Comparison of ENCODE assay signal across 8 cellular contexts in the genomic region with DNA sequence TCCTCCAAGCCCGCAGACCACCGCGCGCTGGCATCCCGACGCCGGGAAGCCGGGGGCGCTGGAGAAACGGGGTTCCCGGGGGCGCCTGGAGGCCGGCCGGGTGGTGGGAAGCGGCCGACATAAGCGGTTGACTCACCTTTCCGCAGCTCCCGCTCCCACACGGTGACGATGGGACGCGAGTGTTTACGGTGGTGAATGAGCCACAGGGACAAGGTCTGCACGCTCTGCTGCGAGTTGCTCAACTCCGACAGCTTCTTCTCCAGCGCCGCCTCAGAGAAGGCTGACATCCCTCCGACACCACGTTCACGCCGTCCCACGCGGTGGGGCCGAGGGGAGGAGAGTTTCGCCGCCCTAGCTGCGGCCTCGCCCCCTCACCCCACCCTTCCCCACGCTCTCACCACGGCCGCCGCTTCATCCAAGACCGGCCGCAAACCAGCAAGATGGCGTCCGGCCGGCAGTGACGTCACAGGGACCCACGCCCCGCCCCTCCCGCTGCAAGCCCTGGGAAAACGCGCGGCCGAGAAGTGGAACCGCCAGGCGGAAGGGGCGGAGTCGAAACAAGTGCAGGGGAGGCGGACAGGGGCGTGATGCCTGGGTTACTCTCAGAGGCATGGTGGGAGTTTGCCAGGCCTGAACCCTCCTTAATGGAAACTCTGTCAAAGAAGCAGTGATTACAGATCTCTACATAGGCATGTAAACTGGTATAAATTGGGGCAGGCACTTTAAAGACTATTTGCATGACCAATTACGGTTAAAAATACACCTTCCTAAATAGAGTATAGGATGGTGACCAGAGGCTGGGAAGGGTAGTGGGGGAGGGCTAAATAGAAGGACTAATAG. TPM values are rescaled to one million over a fixed set of nuclear protein-coding genes. Genes with fewer than 3 reads are reported as not detected.
A peak's percentile ranks its signal among the peaks of the same experiment; 100 is the strongest.
DNase-seq lines count a peak whose midpoint lies in the region; ATAC-seq and TF ChIP-seq lines count a peak whose summit lies in the region.

A gene with protein sequence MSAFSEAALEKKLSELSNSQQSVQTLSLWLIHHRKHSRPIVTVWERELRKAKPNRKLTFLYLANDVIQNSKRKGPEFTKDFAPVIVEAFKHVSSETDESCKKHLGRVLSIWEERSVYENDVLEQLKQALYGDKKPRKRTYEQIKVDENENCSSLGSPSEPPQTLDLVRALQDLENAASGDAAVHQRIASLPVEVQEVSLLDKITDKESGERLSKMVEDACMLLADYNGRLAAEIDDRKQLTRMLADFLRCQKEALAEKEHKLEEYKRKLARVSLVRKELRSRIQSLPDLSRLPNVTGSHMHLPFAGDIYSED (minus strand): TSS at position 442 of the 840 bp plus-strand sequence. CDS start 155 bp downstream, at position 287.

- H3K36me3 Mint-ChIP-seq in activated CD4-positive, alpha-beta T cell treated with anti-CD3 and anti-CD28 coated beads for 36 hours (ENCODE audit: low read depth), result peaks cover 11% of the 10 kb centered on the region

- peaks cover 3% of the 10 kb centered on the region for H3K27me3 Mint-ChIP-seq in activated CD4-positive, alpha-beta T cell treated with anti-CD3 and anti-CD28 coated beads for 36 hours

- no peaks in the 10 kb centered on the region for H3K9me3 Mint-ChIP-seq in activated CD4-positive, alpha-beta T cell treated with anti-CD3 and anti-CD28 coated beads for 36 hours (ENCODE audit: low read depth)

- intact Hi-C loops in activated CD4-positive, alpha-beta T cell treated with anti-CD3 and anti-CD28 coated beads for 36 hours (cut with DNase I, micrococcal nuclease), result loop anchor here (1.0 to 10.0 kb wide), 14 partner anchors 45 to 1203 kb away; partner anchors contain the start of genes ELP2 (in 2 of the 2), INO80C (in 2 of the 2), RMP24 (in 2 of the 2) and SLC39A6 (in 2 of the 2)

- POLR2A ChIA-PET in activated CD4-positive, alpha-beta T cell treated with anti-CD3 and anti-CD28 coated beads for 36 hours (lab: Charles Lee), result interaction anchor here (0.7 kb wide), 1 partner anchor 97 kb away, joined by 3 read pairs; no protein-coding TSS in a partner anchor

- peak within 1 kb of the TSS; percentile 89 for H3K27ac Mint-ChIP-seq in activated CD4-positive, alpha-beta T cell treated with anti-CD3 and anti-CD28 coated beads for 36 hours

- peak; percentile 1 for TF ChIP-seq CTCF in choroid plexus epithelial cell (conservative IDR thresholded peaks at IDR 0.05; ENCODE audit: low read depth, low read length)

- DNase-seq in Ammon's horn (ENCODE audit: low spot score) (peak; percentile 98), GM19238 (ENCODE audit: insufficient read length, low spot score) (peak; percentile 94), NCI-H524 (lab: John Stamatoyannopoulos, UW) (peak; percentile 89 to 90), choroid plexus epithelial cell (ENCODE audit: low read depth) (peak; percentile 94), kidney glomerular epithelial cell (lab: John Stamatoyannopoulos, UW) (peak; percentile 87)
- peak; percentile 99 for DNase-seq in activated CD4-positive, alpha-beta T cell treated with anti-CD3 and anti-CD28 coated beads for 36 hours
- DNase-seq in stimulated activated CD4-positive, alpha-beta T cell treated with anti-CD3 and anti-CD28 coated beads, Interleukin-1b, Interleukin-23, amount 100 ng/mL, for 1 hour (ENCODE audit: low read depth in 2 of 2), result peak; percentile 85 to 98

- peak; percentile 95 for ATAC-seq in HG03442 (IDR thresholded peaks at IDR 0.05; ENCODE audit: unreplicated experiment)
- ATAC-seq in activated CD4-positive, alpha-beta T cell treated with anti-CD3 and anti-CD28 coated beads for 36 hours, result peak; percentile 96

- peak within 1 kb of the TSS; percentile 96 for H3K4me3 ChIP-seq in choroid plexus epithelial cell (ENCODE audit: low read depth, low read length)

- H3K4me3 Mint-ChIP-seq in activated CD4-positive, alpha-beta T cell treated with anti-CD3 and anti-CD28 coated beads for 36 hours, result peak within 1 kb of the TSS; percentile 78

- peaks cover 29% of the 10 kb centered on the region for H3K4me1 Mint-ChIP-seq in activated CD4-positive, alpha-beta T cell treated with anti-CD3 and anti-CD28 coated beads for 36 hours

- CTCF ChIA-PET in activated CD4-positive, alpha-beta T cell treated with anti-CD3 and anti-CD28 coated beads for 36 hours (lab: Charles Lee), result interaction anchor here (0.7 to 1.3 kb wide), 4 partner anchors 10 to 57 kb away, joined by 3 to 5 read pairs (median 4); no protein-coding TSS in a partner anchor

RNA-seq across cellular contexts. Expression of the gene that starts here (rescaled TPM):
- 10 to 100 TPM; 27.9 to 32.1 TPM for total RNA-seq in activated CD4-positive, alpha-beta T cell treated with anti-CD3 and anti-CD28 coated beads for 36 hours

Comparison
In these comparisons a context has a peak if more than half of its experiments do, and no peak if none do; other contexts are left out.
1. Peak in every context shown above with its lines: DNase-seq, ATAC-seq and H3K4me3 ChIP-seq.